8 cellular contexts compared by ENCODE assay signal in the genomic region with DNA sequence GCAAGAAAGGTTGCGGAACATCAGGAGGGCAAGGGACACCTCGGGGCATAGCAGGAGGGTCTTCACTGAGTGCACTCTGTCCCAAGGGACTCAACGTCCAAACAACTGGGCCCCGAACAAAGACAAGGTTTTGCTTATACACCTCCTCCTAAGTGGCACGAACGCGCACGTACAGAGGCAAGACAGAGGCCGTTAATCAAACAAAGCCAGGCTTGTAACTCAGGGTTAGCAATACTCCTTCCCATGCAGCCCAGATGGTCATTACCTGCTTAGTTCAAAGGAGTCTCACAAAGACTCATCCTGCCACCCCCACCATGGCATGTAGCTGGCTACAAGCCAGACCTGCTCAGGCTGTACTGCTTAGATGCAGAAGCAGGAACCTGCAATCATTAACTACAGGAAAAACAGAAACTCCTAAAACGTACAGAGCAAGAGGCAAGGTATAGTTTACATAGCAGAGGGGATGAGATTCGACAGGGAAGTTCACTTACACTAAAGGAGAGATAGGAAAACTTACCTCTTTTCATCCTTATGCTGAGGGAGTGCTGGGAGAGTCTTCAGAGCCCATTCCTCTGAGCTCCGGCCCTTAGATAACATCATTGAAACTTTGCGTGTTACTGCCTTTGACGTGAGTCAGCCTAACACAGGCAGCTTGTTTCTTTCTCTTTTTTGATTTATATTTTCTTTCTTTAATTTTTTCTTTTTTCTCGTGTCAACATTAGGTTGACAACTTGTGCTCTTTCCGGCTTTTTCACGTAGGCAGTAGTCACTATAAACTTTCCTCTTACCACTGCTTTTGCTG.
DNase-seq lines count a peak whose midpoint lies in the region; TF ChIP-seq lines count a peak whose summit lies in the region.

No MANE protein-coding gene starts in this region.

- no peaks in the 10 kb centered on the region for H3K27me3 ChIP-seq in vagina

- peaks cover 8% of the 10 kb centered on the region for H3K4me1 ChIP-seq in vagina

- H3K4me3 ChIP-seq in GM12875 (ENCODE audit: low read depth, low read length) = peak overlapping the region; percentile 64
- peak overlapping the region; percentile 34 to 38 for H3K4me3 ChIP-seq in vagina

- DNase-seq in HCEC 1CT (peak; percentile 9), NCI-H526 treated with DMSO at 0.1 percent for 48 hours (lab: John Stamatoyannopoulos, UW) (peak; percentile 83), mucosa of gallbladder (ENCODE audit: low spot score) (peak; percentile 90), vagina (ENCODE audit: extremely low spot score in 2 of 2) (peak in 1 of 2 donors; percentile 83), NCI-H1048 (lab: John Stamatoyannopoulos, UW) (no peak), RKO (ENCODE audit: low spot score) (no peak)
- peak; percentile 74 for DNase-seq in activated effector memory CD4-positive, alpha-beta T cell treated with anti-CD3 and anti-CD28 coated beads, Interleukin-2, amount 50 U/mL, for 16 hours

- no peaks in the 10 kb centered on the region for H3K36me3 ChIP-seq in vagina

- no peaks in the 10 kb centered on the region for H3K9me3 ChIP-seq in vagina

- TF ChIP-seq POLR2A in vagina (IDR thresholded peaks at IDR 0.05) = no peak

- peak overlapping the region; percentile 60 for H3K27ac ChIP-seq in vagina

- intact Hi-C loops in vagina (cut with DNase I) = no loop called here

- TF ChIP-seq CTCF in GM12875 (IDR thresholded peaks at IDR 0.05; ENCODE audit: borderline replicate concordance, insufficient read depth, low read depth, low read length) = no peak
- no peak for TF ChIP-seq CTCF in vagina (IDR thresholded peaks at IDR 0.05)

Comparison
In these comparisons a context has a peak if more than half of its experiments do, and no peak if none do; other contexts are left out.
1. DNase-seq: peak in HCEC 1CT (single experiment), NCI-H526 treated with DMSO at 0.1 percent for 48 hours (single experiment), activated effector memory CD4-positive, alpha-beta T cell treated with anti-CD3 and anti-CD28 coated beads, Interleukin-2, amount 50 U/mL, for 16 hours (single experiment) and mucosa of gallbladder (single experiment); none in NCI-H1048 (single experiment) and RKO (single experiment).